Comparison of ENCODE assay signal across 15 cellular contexts in the genomic region with DNA sequence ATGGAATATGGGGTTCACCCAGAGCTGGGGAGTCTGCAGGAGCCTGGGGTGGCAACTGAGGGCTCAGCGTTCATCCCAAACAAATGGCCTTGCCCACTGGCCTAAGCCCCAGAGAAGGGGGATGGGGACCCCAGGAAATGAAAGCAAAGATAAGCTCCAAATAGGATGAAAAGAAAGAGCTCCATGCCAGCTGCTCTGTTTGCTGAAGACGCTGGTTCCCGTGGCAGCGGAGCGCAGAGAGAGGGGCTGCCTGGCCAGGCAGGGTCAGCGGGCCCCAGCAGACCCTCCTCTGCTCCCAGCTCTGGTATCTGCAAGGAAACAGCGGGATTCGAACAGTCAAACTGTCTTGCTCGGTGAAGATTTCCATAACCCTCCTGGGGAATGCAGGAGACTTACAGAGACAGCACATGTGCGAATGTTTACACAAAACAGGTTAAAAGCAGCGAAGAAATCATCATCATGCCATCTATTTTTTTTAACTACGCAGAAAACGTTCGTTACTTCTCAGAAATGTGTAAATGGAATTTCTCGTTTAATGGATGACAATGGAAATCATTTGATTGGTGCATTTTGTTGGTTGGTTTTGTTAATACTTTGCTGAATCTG.
DNase-seq lines count a peak whose midpoint lies in the region; ATAC-seq, FAIRE-seq and TF ChIP-seq lines count a peak whose summit lies in the region.
"Had no signal": no experiment of that assay in that cellular context is flagged by ENCODE, and none has a peak within 500 bp of the region (broad histone marks: within the 10 kb centered on the region; RNA-seq: fewer than 3 reads in every experiment).

No MANE protein-coding gene starts in this region.

- no peak for TF ChIP-seq CTCF in mucosa of descending colon (IDR thresholded peaks at IDR 0.05)

- no peaks in the 10 kb centered on the region for H3K36me3 ChIP-seq in mucosa of descending colon (ENCODE audit: low read depth)

- H3K9me3 Mint-ChIP-seq in activated CD4-positive, alpha-beta T cell treated with anti-CD3 and anti-CD28 coated beads, Interleukin-2, amount 10 ng/mL, durations not matched to agents 7 days and 5 days: no peaks in the 10 kb centered on the region
- H3K9me3 Mint-ChIP-seq: type B pancreatic cell had no signal

- no peak overlapping the region for H3K4me3 Mint-ChIP-seq in activated CD4-positive, alpha-beta T cell treated with anti-CD3 and anti-CD28 coated beads, Interleukin-2, amount 10 ng/mL, durations not matched to agents 7 days and 5 days
- H3K4me3 Mint-ChIP-seq: type B pancreatic cell had no signal

- H3K27ac ChIP-seq in caudate nucleus (ENCODE audit: low read depth, low read length) (peak overlapping the region; percentile 87), substantia nigra (ENCODE audit: low read depth, low read length, poor library complexity, severe bottlenecking) (peak overlapping the region; percentile 72)
- H3K27ac ChIP-seq: 22Rv1, epithelial cell of prostate had no signal

- H3K27me3 Mint-ChIP-seq in activated CD4-positive, alpha-beta T cell treated with anti-CD3 and anti-CD28 coated beads, Interleukin-2, amount 10 ng/mL, durations not matched to agents 7 days and 5 days: no peaks in the 10 kb centered on the region
- H3K27me3 Mint-ChIP-seq: type B pancreatic cell had no signal

- ATAC-seq in mucosa of descending colon: no peak

- no peak overlapping the region for H3K4me3 ChIP-seq in mucosa of descending colon

- FAIRE-seq in H54 (lab: Jason Lieb, UNC): no peak
- FAIRE-seq: RCC 7860 had no signal

- no peak for TF ChIP-seq POLR2A in H54 (IDR thresholded peaks at IDR 0.05; ENCODE audit: low read depth, low read length)

- CTCF ChIA-PET in activated CD4-positive, alpha-beta T cell treated with anti-CD3 and anti-CD28 coated beads, Interleukin-2, amount 10 ng/mL, durations not matched to agents 7 days and 5 days (lab: Charles Lee): interaction anchor here (0.7 to 2.7 kb wide), 5 partner anchors 10 to 40 kb away, joined by 3 to 10 read pairs (median 3); no protein-coding TSS in a partner anchor

- H3K27ac Mint-ChIP-seq in activated CD4-positive, alpha-beta T cell treated with anti-CD3 and anti-CD28 coated beads, Interleukin-2, amount 10 ng/mL, durations not matched to agents 7 days and 5 days: peak overlapping the region; percentile 98
- H3K27ac Mint-ChIP-seq: type B pancreatic cell had no signal

- no peaks in the 10 kb centered on the region for H3K4me1 ChIP-seq in mucosa of descending colon (ENCODE audit: low read depth)

- no peak for DNase-seq in activated CD4-positive, alpha-beta T cell treated with anti-CD3 and anti-CD28 coated beads, Interleukin-2, amount 10 ng/mL, durations not matched to agents 7 days and 5 days
- no peak for DNase-seq in activated CD4-positive, alpha-beta T cell treated with anti-CD3 and anti-CD28 coated beads for 1 hour
- DNase-seq in caudate nucleus (lab: John Stamatoyannopoulos, UW) (no peak), mucosa of descending colon (peak in 2 of 3 donors; percentile 27 to 34), substantia nigra (lab: John Stamatoyannopoulos, UW) (no peak), H54 (ENCODE audit: insufficient read length, low spot score) (no peak), G401 (ENCODE audit: low spot score) (no peak), islet precursor cell (no peak)
- DNase-seq: GOT3; Karpas-422; stimulated activated CD8-positive, alpha-beta memory T cell treated with anti-CD3 and anti-CD28 coated beads, Interleukin-4, amount 100 ng/mL, for 48 hours had no signal

- in situ Hi-C loops in G401 (cut with HindIII; ENCODE audit: low sequenced_read_pairs): no loop called here

- intact Hi-C loops in mucosa of descending colon (cut with DNase I, micrococcal nuclease): no loop called here

- peaks cover 30% of the 10 kb centered on the region for H3K4me1 Mint-ChIP-seq in activated CD4-positive, alpha-beta T cell treated with anti-CD3 and anti-CD28 coated beads, Interleukin-2, amount 10 ng/mL, durations not matched to agents 7 days and 5 days

- POLR2A ChIA-PET in activated CD4-positive, alpha-beta T cell treated with anti-CD3 and anti-CD28 coated beads, Interleukin-2, amount 10 ng/mL, durations not matched to agents 7 days and 5 days (lab: Charles Lee): interaction anchor here (0.6 kb wide), 1 partner anchor 242 kb away, joined by 3 read pairs; no protein-coding TSS in a partner anchor

- peaks cover 2% of the 10 kb centered on the region for H3K36me3 Mint-ChIP-seq in activated CD4-positive, alpha-beta T cell treated with anti-CD3 and anti-CD28 coated beads, Interleukin-2, amount 10 ng/mL, durations not matched to agents 7 days and 5 days (ENCODE audit: low read depth)
- H3K36me3 Mint-ChIP-seq: type B pancreatic cell had no signal

- H3K9me3 ChIP-seq in mucosa of descending colon: no peaks in the 10 kb centered on the region

Comparison
In these comparisons a context has a peak if more than half of its experiments do, and no peak if none do; other contexts are left out.
1. DNase-seq: peak in mucosa of descending colon (2 of 3); none in activated CD4-positive, alpha-beta T cell treated with anti-CD3 and anti-CD28 coated beads, Interleukin-2, amount 10 ng/mL, durations not matched to agents 7 days and 5 days (single experiment), activated CD4-positive, alpha-beta T cell treated with anti-CD3 and anti-CD28 coated beads for 1 hour (single experiment), caudate nucleus (0 of 61), substantia nigra (0 of 49), H54 (single experiment), G401 (single experiment) and islet precursor cell (single experiment).